Comparison of ENCODE assay signal across 30 cellular contexts in genomic region chr20:35025116-35025515, GRCh38.
"Had no signal": no experiment of that assay in that cellular context is flagged by ENCODE, and none has a peak within 500 bp of the region (broad histone marks: within the 10 kb centered on the region; RNA-seq: fewer than 3 reads in every experiment).

No MANE protein-coding gene starts in this region.

- H3K9me3 ChIP-seq: ascending aorta had no signal

- ATAC-seq: activated CD8-positive, alpha-beta T cell treated with anti-CD3 and anti-CD28 coated beads for 36 hours; activated naive CD8-positive, alpha-beta T cell treated with anti-CD3 and anti-CD28 coated beads, Interleukin-2, amount 50 U/mL, for 24 hours; activated T-cell treated with anti-CD3 and anti-CD28 coated beads, Interleukin-2, amount 50 U/mL, for 4 hours; activated T-cell treated with anti-CD3 and anti-CD28 coated beads, Interleukin-2, amount 50 U/mL, for 72 hours had no signal

- H3K27ac ChIP-seq: ascending aorta, cardiac muscle cell, VCaP had no signal

- DNase-seq: activated B cell treated with CpG ODN at 0.5 μM for 24 hours; activated CD4-positive, alpha-beta memory T cell treated with anti-CD3 and anti-CD28 coated beads for 36 hours; activated CD4-positive, alpha-beta T cell treated with anti-CD3 and anti-CD28 coated beads for 4 hours; activated CD4-positive, alpha-beta T cell treated with anti-CD3 and anti-CD28 coated beads, Interleukin-2, amount 10 ng/mL, durations not matched to agents 24 days and 14 days; activated CD4-positive, alpha-beta T cell treated with anti-CD3 and anti-CD28 coated beads, Interleukin-2, amount 50 U/mL, for 1 hour; activated CD4-positive, alpha-beta T cell treated with anti-CD3 and anti-CD28 coated beads, Interleukin-2, amount 50 U/mL, for 4 hours; activated CD4-positive, CD25-positive, alpha-beta regulatory T cell treated with anti-CD3 and anti-CD28 coated beads, Interleukin-2, amount 50 U/mL, for 72 hours; activated CD8-positive, alpha-beta memory T cell treated with anti-CD3 and anti-CD28 coated beads, Interleukin-2, amount 50 U/mL, for 4 hours; activated CD8-positive, alpha-beta T cell treated with anti-CD3 and anti-CD28 coated beads for 36 hours; activated effector memory CD4-positive, alpha-beta T cell treated with Interleukin-2 at 50 U/mL for 16 hours; activated gamma-delta T cell; activated naive CD4-positive, alpha-beta T cell treated with anti-CD3 and anti-CD28 coated beads, Interleukin-2, amount 10 ng/mL, durations not matched to agents 7 days and 5 days; activated naive CD4-positive, alpha-beta T cell treated with Interleukin-2 at 50 U/mL for 16 hours; activated naive CD8-positive, alpha-beta T cell treated with anti-CD3 and anti-CD28 coated beads, Interleukin-2, amount 10 ng/mL, durations not matched to agents 7 days and 5 days; activated naive CD8-positive, alpha-beta T cell treated with anti-CD3 and anti-CD28 coated beads, Interleukin-2, amount 50 U/mL, for 24 hours; activated T-cell treated with anti-CD3 and anti-CD28 coated beads for 4 hours; activated T-cell treated with anti-CD3 and anti-CD28 coated beads, Interleukin-2, amount 50 U/mL, for 4 hours; activated T-cell treated with anti-CD3 and anti-CD28 coated beads, Interleukin-2, amount 50 U/mL, for 72 hours; amygdala; anterior cingulate cortex; caudate nucleus; cerebellar nuclear complex; T-helper 1 cell; T-helper 2 cell; T-helper 9 cell had no signal

- H3K4me3 ChIP-seq: ascending aorta, cardiac muscle cell had no signal

- H3K27me3 ChIP-seq: ascending aorta, cardiac muscle cell had no signal

- FAIRE-seq: bronchial epithelial cell, TTC549 had no signal

- H3K4me1 ChIP-seq: ascending aorta had no signal
